1 cellular context compared by ENCODE assay signal in the genomic region with DNA sequence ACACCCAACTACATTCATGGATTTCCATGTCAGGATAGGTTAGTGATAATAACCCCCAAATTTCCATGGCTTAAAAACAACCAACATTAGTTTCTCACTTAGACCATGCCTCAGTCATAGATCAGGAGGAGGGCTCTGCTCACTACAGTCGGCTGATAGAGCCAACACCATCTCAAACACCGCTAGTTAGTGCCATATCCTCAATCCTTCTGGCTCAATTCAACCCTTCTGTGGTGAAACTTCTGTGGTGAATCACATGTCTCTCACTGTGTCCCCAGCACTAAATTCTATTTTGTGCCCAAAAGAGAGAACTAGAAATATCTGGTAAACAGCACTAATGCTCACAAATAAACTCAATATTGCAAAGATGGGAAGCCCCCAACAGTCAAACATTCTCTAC.
TF ChIP-seq lines count a peak whose summit lies in the region.

No MANE protein-coding gene starts in this region.

TF ChIP-seq in GM23338, 12 proteins besides CTCF, POLR2A, EP300 and RAD21 (continued from another document):
- TF ChIP-seq NANOG (IDR thresholded peaks at IDR 0.05; ENCODE audit: borderline replicate concordance) (no peak), ZNF331 (CRISPR knock-in tag; IDR thresholded peaks at IDR 0.05; ENCODE audit: low read depth) (no peak), JUNB (IDR thresholded peaks at IDR 0.05; ENCODE audit: unreplicated experiment) (no peak), ZNF114 (CRISPR knock-in tag; IDR thresholded peaks at IDR 0.05) (no peak), EZH2 (IDR thresholded peaks at IDR 0.05; ENCODE audit: low read depth, unreplicated experiment) (no peak)
